ENCODE assay signal across 22 cellular contexts in the genomic region with DNA sequence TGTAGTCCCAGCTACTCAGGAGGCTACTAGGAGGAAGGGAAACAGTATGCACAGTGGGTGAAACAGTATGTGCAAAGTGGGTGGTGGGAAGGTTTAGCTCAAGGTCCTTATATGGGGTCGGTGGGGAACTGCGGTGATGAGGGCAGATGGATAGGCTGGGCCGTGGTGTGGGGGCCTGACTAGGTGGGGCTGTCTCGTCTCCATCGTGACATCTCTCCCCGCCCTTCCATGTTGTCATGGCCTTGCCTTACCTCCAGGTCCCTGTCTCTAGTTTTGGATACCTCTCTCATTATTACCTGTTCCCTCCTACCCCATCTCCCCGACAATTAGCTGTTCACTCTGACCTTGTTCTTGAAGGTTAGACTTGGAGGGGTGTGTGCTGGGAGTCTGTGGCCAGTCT. TPM values are rescaled to one million over a fixed set of nuclear protein-coding genes. Genes with fewer than 3 reads are reported as not detected.
"Had no signal": no experiment of that assay in that cellular context is flagged by ENCODE, and none has a peak within 500 bp of the region (broad histone marks: within the 10 kb centered on the region; RNA-seq: fewer than 3 reads in every experiment).

No MANE protein-coding gene starts in this region.

- H3K27me3 Mint-ChIP-seq: activated naive CD8-positive, alpha-beta T cell had no signal

- H3K27ac ChIP-seq: brain microvascular endothelial cell, SK-N-MC had no signal

- ATAC-seq: esophagus mucosa; left lobe of liver; naive thymus-derived CD8-positive, alpha-beta T cell; upper lobe of right lung had no signal

- H3K4me3 ChIP-seq: adrenal gland, ascending aorta, SK-N-MC, stomach, upper lobe of right lung had no signal

- H3K9me3 Mint-ChIP-seq: activated CD4-positive, alpha-beta memory T cell treated with anti-CD3 and anti-CD28 coated beads, Interleukin-2, amount 10 ng/mL, durations not matched to agents 7 days and 5 days; activated CD4-positive, alpha-beta T cell treated with anti-CD3 and anti-CD28 coated beads, Interleukin-2, amount 10 ng/mL, durations not matched to agents 24 days and 14 days; naive thymus-derived CD8-positive, alpha-beta T cell had no signal

- H3K36me3 ChIP-seq: adrenal gland, brain microvascular endothelial cell, stomach, upper lobe of right lung had no signal

- H3K27me3 ChIP-seq: adrenal gland, ascending aorta, brain microvascular endothelial cell, stomach, upper lobe of right lung had no signal

- H3K36me3 Mint-ChIP-seq: naive thymus-derived CD8-positive, alpha-beta T cell had no signal

- H3K27ac Mint-ChIP-seq: activated CD4-positive, alpha-beta memory T cell treated with anti-CD3 and anti-CD28 coated beads, Interleukin-2, amount 10 ng/mL, durations not matched to agents 7 days and 5 days; activated CD4-positive, alpha-beta T cell treated with anti-CD3 and anti-CD28 coated beads, Interleukin-2, amount 10 ng/mL, durations not matched to agents 24 days and 14 days; activated naive CD8-positive, alpha-beta T cell; progenitor cell of endocrine pancreas had no signal

- DNase-seq: activated CD4-positive, alpha-beta memory T cell treated with anti-CD3 and anti-CD28 coated beads, Interleukin-2, amount 10 ng/mL, durations not matched to agents 7 days and 5 days; activated CD4-positive, alpha-beta T cell treated with anti-CD3 and anti-CD28 coated beads, Interleukin-2, amount 10 ng/mL, durations not matched to agents 24 days and 14 days; activated gamma-delta T cell treated with Interleukin-2 at 50 U/mL for 16 hours; adrenal gland; brain microvascular endothelial cell; central memory CD4-positive, alpha-beta T cell; effector memory CD4-positive, alpha-beta T cell; naive thymus-derived CD8-positive, alpha-beta T cell; stimulated activated CD4-positive, alpha-beta T cell treated with anti-CD3 and anti-CD28 coated beads, Interleukin-1b, Interleukin-23, amount 100 ng/mL, for 48 hours; stomach; T-helper 2 cell; upper lobe of right lung had no signal

- H3K9me3 ChIP-seq: adrenal gland, ascending aorta, stomach, upper lobe of right lung had no signal

- H3K4me3 Mint-ChIP-seq: activated CD4-positive, alpha-beta memory T cell treated with anti-CD3 and anti-CD28 coated beads, Interleukin-2, amount 10 ng/mL, durations not matched to agents 7 days and 5 days; activated CD4-positive, alpha-beta T cell treated with anti-CD3 and anti-CD28 coated beads, Interleukin-2, amount 10 ng/mL, durations not matched to agents 24 days and 14 days; activated naive CD8-positive, alpha-beta T cell; naive thymus-derived CD8-positive, alpha-beta T cell had no signal

RNA-seq across cellular contexts. Expression of a gene that starts 32.6 kb away (rescaled TPM):
- total RNA-seq: activated CD4-positive, alpha-beta memory T cell treated with anti-CD3 and anti-CD28 coated beads, Interleukin-2, amount 10 ng/mL, durations not matched to agents 7 days and 5 days; endothelial cell of umbilical vein; esophagus mucosa; left lobe of liver; lung microvascular endothelial cell; naive thymus-derived CD8-positive, alpha-beta T cell; osteocyte; progenitor cell of endocrine pancreas; temporal lobe had no signal
- polyA plus RNA-seq: endothelial cell of umbilical vein; naive thymus-derived CD8-positive, alpha-beta T cell had no signal
